10 cellular contexts compared by ENCODE assay signal in genomic region chr11:43547411-43547718, GRCh38.
DNase-seq lines count a peak whose midpoint lies in the region; ATAC-seq and TF ChIP-seq lines count a peak whose summit lies in the region.
"Had no signal": no experiment of that assay in that cellular context is flagged by ENCODE, and none has a peak within 500 bp of the region (broad histone marks: within the 10 kb centered on the region; RNA-seq: fewer than 3 reads in every experiment).

No MANE protein-coding gene starts in this region.

- no peaks in the 10 kb centered on the region for H3K36me3 Mint-ChIP-seq in progenitor cell of endocrine pancreas (ENCODE audit: insufficient read depth)
- H3K36me3 Mint-ChIP-seq in CD8-positive, alpha-beta memory T cell, result no peaks in the 10 kb centered on the region

- H3K4me3 ChIP-seq in GM23248 (peak overlapping the region; percentile 47; the same call in 1 of the 2 replicates), hepatocyte (peak overlapping the region; percentile 23)
- no peak overlapping the region for H3K4me3 ChIP-seq in CD8-positive, alpha-beta memory T cell (ENCODE audit: low read length)

- H3K79me2 ChIP-seq in GM23248 (ENCODE audit: insufficient read depth), result no peaks in the 10 kb centered on the region
- H3K79me2 ChIP-seq in hepatocyte, result no peaks in the 10 kb centered on the region

- H4K20me1 ChIP-seq in GM23248 (ENCODE audit: insufficient read depth) (no peaks in the 10 kb centered on the region), hepatocyte (ENCODE audit: insufficient read depth, poor library complexity, severe bottlenecking) (no peaks in the 10 kb centered on the region)

- no peaks in the 10 kb centered on the region for H3F3A ChIP-seq in GM23248 (ENCODE audit: insufficient read depth)

- H3K9me2 ChIP-seq in GM23248 (ENCODE audit: insufficient read depth), result no peaks in the 10 kb centered on the region
- no peaks in the 10 kb centered on the region for H3K9me2 ChIP-seq in hepatocyte (replicated peaks; ENCODE audit: insufficient read depth)

- H3K36me3 ChIP-seq in GM23248 (ENCODE audit: low read depth) (no peaks in the 10 kb centered on the region), hepatocyte (replicated peaks; ENCODE audit: insufficient read depth, low read depth) (no peaks in the 10 kb centered on the region)
- no peaks in the 10 kb centered on the region for H3K36me3 ChIP-seq in CD8-positive, alpha-beta memory T cell (ENCODE audit: insufficient read depth, low read length)
- H3K36me3 ChIP-seq: transverse colon had no signal

- H3K4me1 ChIP-seq in GM23248 (ENCODE audit: insufficient read depth), result peaks cover 1% of the 10 kb centered on the region
- peaks cover 7% of the 10 kb centered on the region for H3K4me1 ChIP-seq in hepatocyte (ENCODE audit: insufficient read depth)
- no peaks in the 10 kb centered on the region for H3K4me1 ChIP-seq in CD8-positive, alpha-beta memory T cell (ENCODE audit: insufficient read depth, low read length)

- H3K27me3 ChIP-seq in GM23248 (replicated peaks; ENCODE audit: insufficient read depth) (no peaks in the 10 kb centered on the region; the same call in 1 of the 2 replicates), hepatocyte (peaks cover 39% of the 10 kb centered on the region)
- H3K27me3 ChIP-seq in CD8-positive, alpha-beta memory T cell (ENCODE audit: insufficient read depth, low read length, poor library complexity, severe bottlenecking), result peaks cover 13% of the 10 kb centered on the region

- H3K4me3 Mint-ChIP-seq in progenitor cell of endocrine pancreas (ENCODE audit: low read depth), result peak overlapping the region; percentile 68
- H3K4me3 Mint-ChIP-seq in CD8-positive, alpha-beta memory T cell, result no peak overlapping the region

- H3K27me3 Mint-ChIP-seq in progenitor cell of endocrine pancreas, result peaks cover 59% of the 10 kb centered on the region
- H3K27me3 Mint-ChIP-seq in CD8-positive, alpha-beta memory T cell, result peaks cover 47 to 79% of the 10 kb centered on the region in 2 donors

- 2% methylated on average over 17 to 22 of the region's 26 CpGs for WGBS in GM23248 (ENCODE audit: low coverage in 1 of 2, low lambda C conversion rate in 2 of 2, missing lambda C conversion rate in 2 of 2), 2 experiments
- 25% methylated on average over 9 of the region's 26 CpGs for WGBS in hepatocyte (ENCODE audit: low lambda C conversion rate, missing lambda C conversion rate)

- H3K9ac ChIP-seq in GM23248, result peak overlapping the region; percentile 43; the same call in 1 of the 2 replicates

- H3K27ac Mint-ChIP-seq in progenitor cell of endocrine pancreas, result no peak overlapping the region
- H3K27ac Mint-ChIP-seq in CD8-positive, alpha-beta memory T cell, result no peak overlapping the region
- H3K27ac Mint-ChIP-seq: naive thymus-derived CD8-positive, alpha-beta T cell had no signal

- DNase-seq in GM23248, result peak; percentile 52
- DNase-seq in SW480 (ENCODE audit: low spot score), result peak; percentile 19
- DNase-seq in hepatocyte (ENCODE audit: low spot score), result peak; percentile 52
- no peak for DNase-seq in progenitor cell of endocrine pancreas (ENCODE audit: low spot score, unreplicated experiment)
- no peak for DNase-seq in activated CD8-positive, alpha-beta memory T cell treated with anti-CD3 and anti-CD28 coated beads, Interleukin-2, amount 50 U/mL, for 4 hours
- no peak for DNase-seq in CD8-positive, alpha-beta memory T cell
- no peak for DNase-seq in NCI-H510A (lab: John Stamatoyannopoulos, UW)
- DNase-seq: naive thymus-derived CD8-positive, alpha-beta T cell; transverse colon had no signal

- CTCF ChIA-PET in CD8-positive, alpha-beta memory T cell (lab: Charles Lee), result no interaction called here

- H3K4me1 Mint-ChIP-seq in progenitor cell of endocrine pancreas (ENCODE audit: low read depth), result peaks cover 2% of the 10 kb centered on the region
- peaks cover 0 to 8% (median 0%) of the 10 kb centered on the region in 3 donors for H3K4me1 Mint-ChIP-seq in CD8-positive, alpha-beta memory T cell

- H3K9me3 Mint-ChIP-seq in progenitor cell of endocrine pancreas (ENCODE audit: low read depth), result no peaks in the 10 kb centered on the region
- peaks cover 0 to 3% (median 0%) of the 10 kb centered on the region in 5 donors for H3K9me3 Mint-ChIP-seq in CD8-positive, alpha-beta memory T cell

- 0 out of 2 replicates have a peak overlapping the region, but pooled peaks have one; percentile 36 for H2AFZ ChIP-seq in GM23248
- no peak overlapping the region for H2AFZ ChIP-seq in hepatocyte

- no peak for ATAC-seq in HG03432 (IDR thresholded peaks at IDR 0.05; ENCODE audit: unreplicated experiment)
- ATAC-seq: naive thymus-derived CD8-positive, alpha-beta T cell had no signal

- POLR2A ChIA-PET in CD8-positive, alpha-beta memory T cell (lab: Charles Lee), result no interaction called here

- H3K4me2 ChIP-seq in GM23248 (ENCODE audit: unreplicated experiment) (peak overlapping the region; percentile 17), hepatocyte (peak overlapping the region; percentile 89)

- H3K27ac ChIP-seq in GM23248, result no peak overlapping the region
- H3K27ac ChIP-seq in hepatocyte, result no peak overlapping the region
- no peak overlapping the region for H3K27ac ChIP-seq in CD8-positive, alpha-beta memory T cell (ENCODE audit: low read depth, low read length)
- H3K27ac ChIP-seq: transverse colon had no signal

- no peaks in the 10 kb centered on the region for H3K9me3 ChIP-seq in GM23248 (ENCODE audit: low read depth)
- H3K9me3 ChIP-seq in hepatocyte (ENCODE audit: low read depth), result no peaks in the 10 kb centered on the region
- H3K9me3 ChIP-seq in CD8-positive, alpha-beta memory T cell (ENCODE audit: low read length), result no peaks in the 10 kb centered on the region
- H3K9me3 ChIP-seq: transverse colon had no signal

- TF ChIP-seq CTCF in hepatocyte (IDR thresholded peaks at IDR 0.05; ENCODE audit: poor library complexity) (no peak), progenitor cell of endocrine pancreas (IDR thresholded peaks at IDR 0.05; ENCODE audit: unreplicated experiment) (no peak)

- in situ Hi-C loops in GM23248 (cut with MboI), result no loop called here

Comparison
In these comparisons a context has a peak if more than half of its experiments do, and no peak if none do; other contexts are left out.
1. DNase-seq: peak in GM23248 (single experiment), SW480 (single experiment) and hepatocyte (single experiment); none in progenitor cell of endocrine pancreas (single experiment), activated CD8-positive, alpha-beta memory T cell treated with anti-CD3 and anti-CD28 coated beads, Interleukin-2, amount 50 U/mL, for 4 hours (single experiment), CD8-positive, alpha-beta memory T cell (0 of 5) and NCI-H510A (single experiment).